In the genomic region with DNA sequence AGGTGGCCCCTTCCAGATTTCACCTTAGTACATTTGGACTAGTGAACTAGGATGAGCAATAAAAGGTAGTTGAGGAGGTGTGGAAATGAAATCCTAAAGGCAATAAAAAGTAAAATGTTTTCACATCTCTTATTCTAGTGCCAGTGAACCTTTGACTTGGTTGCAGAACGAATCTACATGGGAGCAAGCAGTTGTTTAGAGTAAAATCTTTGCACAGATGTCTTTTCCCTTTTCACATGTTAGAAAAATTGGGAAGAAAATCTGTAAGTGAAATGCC, we compare ENCODE assay signal across 11 cellular contexts.
DNase-seq lines count a peak whose midpoint lies in the region; ATAC-seq and TF ChIP-seq lines count a peak whose summit lies in the region.
"Had no signal": no experiment of that assay in that cellular context is flagged by ENCODE, and none has a peak within 500 bp of the region (broad histone marks: within the 10 kb centered on the region; RNA-seq: fewer than 3 reads in every experiment).

No MANE protein-coding gene starts in this region.

- H3K4me1 ChIP-seq in heart right ventricle (peaks cover 10 to 58% (median 41%) of the 10 kb centered on the region in 9 donors), urinary bladder (ENCODE audit: insufficient read depth) (peaks cover 4% of the 10 kb centered on the region)
- H3K4me1 ChIP-seq: testis had no signal

- H3K4me3 Mint-ChIP-seq in activated naive CD8-positive, alpha-beta T cell treated with anti-CD3 and anti-CD28 coated beads, Interleukin-2, amount 50 U/mL, for 24 hours: no peak overlapping the region
- no peak overlapping the region for H3K4me3 Mint-ChIP-seq in memory B cell

- peaks cover 1% of the 10 kb centered on the region for H3K27me3 Mint-ChIP-seq in activated naive CD8-positive, alpha-beta T cell treated with anti-CD3 and anti-CD28 coated beads, Interleukin-2, amount 50 U/mL, for 24 hours
- no peaks in the 10 kb centered on the region for H3K27me3 Mint-ChIP-seq in memory B cell
- H3K27me3 Mint-ChIP-seq: activated CD4-positive, alpha-beta T cell treated with anti-CD3 and anti-CD28 coated beads for 36 hours had no signal

- no peak for TF ChIP-seq CTCF in heart right ventricle (IDR thresholded peaks at IDR 0.05)

- H3K9me3 ChIP-seq in heart right ventricle: peaks cover 0 to 14% (median 0%) of the 10 kb centered on the region in 11 donors
- H3K9me3 ChIP-seq: testis had no signal

- H3K36me3 ChIP-seq in heart right ventricle (no peaks in the 10 kb centered on the region), urinary bladder (ENCODE audit: insufficient read depth) (no peaks in the 10 kb centered on the region)

- peak overlapping the region in 9 of 10 donors; percentile 8 to 62 (median 39) for H3K27ac ChIP-seq in heart right ventricle
- peak overlapping the region; percentile 16 for H3K27ac ChIP-seq in urinary bladder (ENCODE audit: low read depth)
- H3K27ac ChIP-seq: testis had no signal

- H3K27me3 ChIP-seq in heart right ventricle: no peaks in the 10 kb centered on the region
- H3K27me3 ChIP-seq: testis had no signal

- H3K27ac Mint-ChIP-seq in activated naive CD8-positive, alpha-beta T cell treated with anti-CD3 and anti-CD28 coated beads, Interleukin-2, amount 50 U/mL, for 24 hours: peak overlapping the region; percentile 90
- peak overlapping the region; percentile 95 for H3K27ac Mint-ChIP-seq in memory B cell

- 12 to 19% methylated on average over 1 of the region's 1 CpG for WGBS in heart right ventricle, 2 donors
- 22% methylated on average over 1 of the region's 1 CpG for WGBS in urinary bladder

- intact Hi-C loops in heart right ventricle (cut with DNase I): no loop called here
- intact Hi-C loops in left cardiac atrium (cut with DNase I): no loop called here

- no peak for ATAC-seq in heart right ventricle
- no peak for ATAC-seq in left cardiac atrium
- ATAC-seq in activated naive CD8-positive, alpha-beta T cell treated with anti-CD3 and anti-CD28 coated beads, Interleukin-2, amount 50 U/mL, for 24 hours: no peak
- no peak for ATAC-seq in memory B cell (ENCODE audit: low read depth)
- no peak for ATAC-seq in GM21723 (IDR thresholded peaks at IDR 0.05; ENCODE audit: unreplicated experiment)
- ATAC-seq in HG03342 (IDR thresholded peaks at IDR 0.05; ENCODE audit: unreplicated experiment): no peak
- ATAC-seq in GM18520 (IDR thresholded peaks at IDR 0.05; ENCODE audit: unreplicated experiment): no peak

- H3K36me3 Mint-ChIP-seq in activated naive CD8-positive, alpha-beta T cell treated with anti-CD3 and anti-CD28 coated beads, Interleukin-2, amount 50 U/mL, for 24 hours (ENCODE audit: low read depth): peaks cover 15% of the 10 kb centered on the region
- H3K36me3 Mint-ChIP-seq in memory B cell: peaks cover 13% of the 10 kb centered on the region

- DNase-seq in heart right ventricle (no peak), left cardiac atrium (no peak), memory B cell (ENCODE audit: low spot score in 2 of 2) (no peak)
- DNase-seq in activated naive CD8-positive, alpha-beta T cell treated with anti-CD3 and anti-CD28 coated beads, Interleukin-2, amount 50 U/mL, for 24 hours: no peak
- DNase-seq: activated CD4-positive, alpha-beta T cell treated with anti-CD3 and anti-CD28 coated beads for 36 hours; testis had no signal

- H3K4me3 ChIP-seq in heart right ventricle (no peak overlapping the region), urinary bladder (ENCODE audit: low read depth, low read length) (no peak overlapping the region)
- H3K4me3 ChIP-seq: GM12878, testis had no signal

- peaks cover 64% of the 10 kb centered on the region for H3K4me1 Mint-ChIP-seq in activated naive CD8-positive, alpha-beta T cell treated with anti-CD3 and anti-CD28 coated beads, Interleukin-2, amount 50 U/mL, for 24 hours
- H3K4me1 Mint-ChIP-seq in memory B cell: peaks cover 56% of the 10 kb centered on the region

- H3K9me3 Mint-ChIP-seq in activated naive CD8-positive, alpha-beta T cell treated with anti-CD3 and anti-CD28 coated beads, Interleukin-2, amount 50 U/mL, for 24 hours: peaks cover 19% of the 10 kb centered on the region
- H3K9me3 Mint-ChIP-seq in memory B cell: peaks cover 5% of the 10 kb centered on the region
